ENCODE assay signal across 1 cellular context in the genomic region with DNA sequence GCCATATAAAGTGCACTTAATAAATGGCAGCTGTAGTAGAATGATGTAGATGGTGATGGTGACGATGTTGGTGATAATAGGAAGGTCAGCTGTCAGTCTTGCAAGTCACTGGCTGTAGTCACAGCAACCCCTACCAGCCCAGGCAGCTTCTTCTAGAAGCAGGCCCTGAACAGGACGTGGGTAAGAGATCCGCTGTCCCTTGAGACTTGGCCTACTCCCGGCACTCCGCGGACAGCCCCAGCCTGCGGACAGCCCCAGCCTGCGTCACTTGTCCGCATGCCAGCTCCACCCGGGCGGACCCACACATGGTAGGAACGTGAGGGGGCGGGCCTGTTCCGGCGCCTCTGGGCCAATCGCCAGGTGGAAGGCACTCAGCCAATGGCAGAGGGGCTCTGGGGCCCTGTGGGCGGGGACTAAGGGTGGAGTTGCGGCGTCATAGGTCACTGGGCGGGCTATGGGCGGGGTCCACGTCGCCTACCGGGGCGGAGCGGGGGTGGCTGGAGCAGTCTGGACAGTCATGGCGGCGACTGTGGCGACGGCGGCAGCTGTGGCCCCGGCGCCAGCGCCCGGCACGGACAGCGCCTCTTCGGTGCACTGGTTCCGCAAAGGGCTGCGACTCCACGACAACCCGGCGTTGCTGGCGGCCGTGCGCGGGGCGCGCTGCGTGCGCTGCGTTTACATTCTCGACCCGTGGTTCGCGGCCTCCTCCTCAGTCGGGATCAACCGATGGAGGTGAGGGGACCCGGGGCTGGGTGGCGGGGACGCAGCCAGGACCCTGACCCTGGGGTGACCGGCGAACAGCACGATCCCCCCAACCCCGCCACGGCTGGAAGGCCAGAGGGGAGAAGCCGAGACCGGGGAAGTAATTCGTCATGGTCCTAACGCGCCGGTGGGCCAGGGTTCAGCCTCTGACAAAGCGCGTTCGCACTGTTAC.
TF ChIP-seq lines count a peak whose summit lies in the region.

A gene (plus strand): TSS at position 502 of the 934 bp plus-strand sequence. CDS start 16 bp downstream, at position 518.

TF ChIP-seq in K562, 482 proteins besides CTCF, POLR2A, EP300 and RAD21 (continued from another document and continues in another):
- TF ChIP-seq KLF16 (IDR thresholded peaks at IDR 0.05) (no peak), TGIF2 (CRISPR knock-in tag; IDR thresholded peaks at IDR 0.05) (peak; percentile 57; the same call in 1 of the 2 replicates), CCNT2 (IDR thresholded peaks at IDR 0.05; ENCODE audit: borderline replicate concordance, extremely low read depth, insufficient read length, low read depth, low read length) (peak; percentile 94), MCM2 (IDR thresholded peaks at IDR 0.05; ENCODE audit: low read depth) (no peak), CEBPG (CRISPR knock-in tag; IDR thresholded peaks at IDR 0.05) (peak; percentile 54; the same call in 1 of the 2 replicates), CEBPG (tag; conservative IDR thresholded peaks at IDR 0.05 in 1 of 2, IDR thresholded peaks at IDR 0.05 in 1 of 2) (no peak), ARID1B (IDR thresholded peaks at IDR 0.05) (0 out of 2 replicates have a peak, but pooled peaks have one; percentile 18), TCFL5 (CRISPR knock-in tag; conservative IDR thresholded peaks at IDR 0.05) (no peak), U2AF1 (optimal IDR thresholded peaks at IDR 0.05; ENCODE audit: low read depth, low read length) (peak; percentile 77), BHLHE40 (IDR thresholded peaks at IDR 0.05; ENCODE audit: low read length) (peak; percentile 100), ZNF316 (IDR thresholded peaks at IDR 0.05) (peak; percentile 45), RB1 (IDR thresholded peaks at IDR 0.05; ENCODE audit: low read depth) (peak; percentile 15; the same call in 1 of the 2 replicates), ZNF384 (IDR thresholded peaks at IDR 0.05; ENCODE audit: low read depth, low read length) (no peak), SOX6 (IDR thresholded peaks at IDR 0.05) (peak; percentile 31; the same call in 1 of the 2 replicates), ZNF217 (CRISPR knock-in tag; IDR thresholded peaks at IDR 0.05) (no peak), KAT2B (IDR thresholded peaks at IDR 0.05; ENCODE audit: low read depth, low read length) (no peak), SNIP1 (IDR thresholded peaks at IDR 0.05; ENCODE audit: low read depth) (no peak), TBP (optimal IDR thresholded peaks at IDR 0.05; ENCODE audit: low read depth, low read length) (peak; percentile 94), SMAD3 (CRISPR knock-in tag; conservative IDR thresholded peaks at IDR 0.05) (0 out of 2 replicates have a peak, but pooled peaks have one; percentile 14), SMAD4 (CRISPR knock-in tag; conservative IDR thresholded peaks at IDR 0.05) (peak; percentile 84), SMARCA5 (IDR thresholded peaks at IDR 0.05) (no peak), RBM39 (optimal IDR thresholded peaks at IDR 0.05; ENCODE audit: low read depth, low read length) (no peak), ZNF699 (CRISPR knock-in tag; IDR thresholded peaks at IDR 0.05; ENCODE audit: insufficient replicate concordance) (no peak), ZNF561 (CRISPR knock-in tag; conservative IDR thresholded peaks at IDR 0.05) (no peak), ZNF197 (CRISPR knock-in tag; IDR thresholded peaks at IDR 0.05; ENCODE audit: low read depth) (no peak), XRCC3 (IDR thresholded peaks at IDR 0.05) (no peak), ZNF146 (CRISPR knock-in tag; IDR thresholded peaks at IDR 0.05; ENCODE audit: unreplicated experiment) (no peak)
- TF ChIP-seq, protein P1, sequence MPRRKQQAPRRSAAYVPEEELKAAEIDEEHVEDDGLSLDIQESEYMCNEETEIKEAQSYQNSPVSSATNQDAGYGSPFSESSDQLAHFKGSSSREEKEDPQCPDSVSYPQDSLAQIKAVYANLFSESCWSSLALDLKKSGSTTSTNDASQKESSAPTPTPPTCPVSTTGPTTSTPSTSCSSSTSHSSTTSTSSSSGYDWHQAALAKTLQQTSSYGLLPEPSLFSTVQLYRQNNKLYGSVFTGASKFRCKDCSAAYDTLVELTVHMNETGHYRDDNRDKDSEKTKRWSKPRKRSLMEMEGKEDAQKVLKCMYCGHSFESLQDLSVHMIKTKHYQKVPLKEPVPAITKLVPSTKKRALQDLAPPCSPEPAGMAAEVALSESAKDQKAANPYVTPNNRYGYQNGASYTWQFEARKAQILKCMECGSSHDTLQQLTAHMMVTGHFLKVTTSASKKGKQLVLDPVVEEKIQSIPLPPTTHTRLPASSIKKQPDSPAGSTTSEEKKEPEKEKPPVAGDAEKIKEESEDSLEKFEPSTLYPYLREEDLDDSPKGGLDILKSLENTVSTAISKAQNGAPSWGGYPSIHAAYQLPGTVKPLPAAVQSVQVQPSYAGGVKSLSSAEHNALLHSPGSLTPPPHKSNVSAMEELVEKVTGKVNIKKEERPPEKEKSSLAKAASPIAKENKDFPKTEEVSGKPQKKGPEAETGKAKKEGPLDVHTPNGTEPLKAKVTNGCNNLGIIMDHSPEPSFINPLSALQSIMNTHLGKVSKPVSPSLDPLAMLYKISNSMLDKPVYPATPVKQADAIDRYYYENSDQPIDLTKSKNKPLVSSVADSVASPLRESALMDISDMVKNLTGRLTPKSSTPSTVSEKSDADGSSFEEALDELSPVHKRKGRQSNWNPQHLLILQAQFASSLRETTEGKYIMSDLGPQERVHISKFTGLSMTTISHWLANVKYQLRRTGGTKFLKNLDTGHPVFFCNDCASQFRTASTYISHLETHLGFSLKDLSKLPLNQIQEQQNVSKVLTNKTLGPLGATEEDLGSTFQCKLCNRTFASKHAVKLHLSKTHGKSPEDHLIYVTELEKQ (CRISPR knock-in tag; IDR thresholded peaks at IDR 0.05), result no peak
- TF ChIP-seq, protein P2, sequence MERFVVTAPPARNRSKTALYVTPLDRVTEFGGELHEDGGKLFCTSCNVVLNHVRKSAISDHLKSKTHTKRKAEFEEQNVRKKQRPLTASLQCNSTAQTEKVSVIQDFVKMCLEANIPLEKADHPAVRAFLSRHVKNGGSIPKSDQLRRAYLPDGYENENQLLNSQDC (CRISPR knock-in tag; IDR thresholded peaks at IDR 0.05), result no peak
- TF ChIP-seq, protein P3, sequence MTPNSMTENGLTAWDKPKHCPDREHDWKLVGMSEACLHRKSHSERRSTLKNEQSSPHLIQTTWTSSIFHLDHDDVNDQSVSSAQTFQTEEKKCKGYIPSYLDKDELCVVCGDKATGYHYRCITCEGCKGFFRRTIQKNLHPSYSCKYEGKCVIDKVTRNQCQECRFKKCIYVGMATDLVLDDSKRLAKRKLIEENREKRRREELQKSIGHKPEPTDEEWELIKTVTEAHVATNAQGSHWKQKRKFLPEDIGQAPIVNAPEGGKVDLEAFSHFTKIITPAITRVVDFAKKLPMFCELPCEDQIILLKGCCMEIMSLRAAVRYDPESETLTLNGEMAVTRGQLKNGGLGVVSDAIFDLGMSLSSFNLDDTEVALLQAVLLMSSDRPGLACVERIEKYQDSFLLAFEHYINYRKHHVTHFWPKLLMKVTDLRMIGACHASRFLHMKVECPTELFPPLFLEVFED (CRISPR knock-in tag; conservative IDR thresholded peaks at IDR 0.05), result no peak
- TF ChIP-seq, protein P4, sequence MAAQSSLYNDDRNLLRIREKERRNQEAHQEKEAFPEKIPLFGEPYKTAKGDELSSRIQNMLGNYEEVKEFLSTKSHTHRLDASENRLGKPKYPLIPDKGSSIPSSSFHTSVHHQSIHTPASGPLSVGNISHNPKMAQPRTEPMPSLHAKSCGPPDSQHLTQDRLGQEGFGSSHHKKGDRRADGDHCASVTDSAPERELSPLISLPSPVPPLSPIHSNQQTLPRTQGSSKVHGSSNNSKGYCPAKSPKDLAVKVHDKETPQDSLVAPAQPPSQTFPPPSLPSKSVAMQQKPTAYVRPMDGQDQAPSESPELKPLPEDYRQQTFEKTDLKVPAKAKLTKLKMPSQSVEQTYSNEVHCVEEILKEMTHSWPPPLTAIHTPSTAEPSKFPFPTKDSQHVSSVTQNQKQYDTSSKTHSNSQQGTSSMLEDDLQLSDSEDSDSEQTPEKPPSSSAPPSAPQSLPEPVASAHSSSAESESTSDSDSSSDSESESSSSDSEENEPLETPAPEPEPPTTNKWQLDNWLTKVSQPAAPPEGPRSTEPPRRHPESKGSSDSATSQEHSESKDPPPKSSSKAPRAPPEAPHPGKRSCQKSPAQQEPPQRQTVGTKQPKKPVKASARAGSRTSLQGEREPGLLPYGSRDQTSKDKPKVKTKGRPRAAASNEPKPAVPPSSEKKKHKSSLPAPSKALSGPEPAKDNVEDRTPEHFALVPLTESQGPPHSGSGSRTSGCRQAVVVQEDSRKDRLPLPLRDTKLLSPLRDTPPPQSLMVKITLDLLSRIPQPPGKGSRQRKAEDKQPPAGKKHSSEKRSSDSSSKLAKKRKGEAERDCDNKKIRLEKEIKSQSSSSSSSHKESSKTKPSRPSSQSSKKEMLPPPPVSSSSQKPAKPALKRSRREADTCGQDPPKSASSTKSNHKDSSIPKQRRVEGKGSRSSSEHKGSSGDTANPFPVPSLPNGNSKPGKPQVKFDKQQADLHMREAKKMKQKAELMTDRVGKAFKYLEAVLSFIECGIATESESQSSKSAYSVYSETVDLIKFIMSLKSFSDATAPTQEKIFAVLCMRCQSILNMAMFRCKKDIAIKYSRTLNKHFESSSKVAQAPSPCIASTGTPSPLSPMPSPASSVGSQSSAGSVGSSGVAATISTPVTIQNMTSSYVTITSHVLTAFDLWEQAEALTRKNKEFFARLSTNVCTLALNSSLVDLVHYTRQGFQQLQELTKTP (IDR thresholded peaks at IDR 0.05; ENCODE audit: low read depth in 1 of 2, partially characterized antibody in 2 of 2), result no peak
- TF ChIP-seq, protein P5, sequence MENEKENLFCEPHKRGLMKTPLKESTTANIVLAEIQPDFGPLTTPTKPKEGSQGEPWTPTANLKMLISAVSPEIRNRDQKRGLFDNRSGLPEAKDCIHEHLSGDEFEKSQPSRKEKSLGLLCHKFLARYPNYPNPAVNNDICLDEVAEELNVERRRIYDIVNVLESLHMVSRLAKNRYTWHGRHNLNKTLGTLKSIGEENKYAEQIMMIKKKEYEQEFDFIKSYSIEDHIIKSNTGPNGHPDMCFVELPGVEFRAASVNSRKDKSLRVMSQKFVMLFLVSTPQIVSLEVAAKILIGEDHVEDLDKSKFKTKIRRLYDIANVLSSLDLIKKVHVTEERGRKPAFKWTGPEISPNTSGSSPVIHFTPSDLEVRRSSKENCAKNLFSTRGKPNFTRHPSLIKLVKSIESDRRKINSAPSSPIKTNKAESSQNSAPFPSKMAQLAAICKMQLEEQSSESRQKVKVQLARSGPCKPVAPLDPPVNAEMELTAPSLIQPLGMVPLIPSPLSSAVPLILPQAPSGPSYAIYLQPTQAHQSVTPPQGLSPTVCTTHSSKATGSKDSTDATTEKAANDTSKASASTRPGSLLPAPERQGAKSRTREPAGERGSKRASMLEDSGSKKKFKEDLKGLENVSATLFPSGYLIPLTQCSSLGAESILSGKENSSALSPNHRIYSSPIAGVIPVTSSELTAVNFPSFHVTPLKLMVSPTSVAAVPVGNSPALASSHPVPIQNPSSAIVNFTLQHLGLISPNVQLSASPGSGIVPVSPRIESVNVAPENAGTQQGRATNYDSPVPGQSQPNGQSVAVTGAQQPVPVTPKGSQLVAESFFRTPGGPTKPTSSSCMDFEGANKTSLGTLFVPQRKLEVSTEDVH (IDR thresholded peaks at IDR 0.05; ENCODE audit: low read depth, partially characterized antibody), result no peak
- TF ChIP-seq, protein P6, sequence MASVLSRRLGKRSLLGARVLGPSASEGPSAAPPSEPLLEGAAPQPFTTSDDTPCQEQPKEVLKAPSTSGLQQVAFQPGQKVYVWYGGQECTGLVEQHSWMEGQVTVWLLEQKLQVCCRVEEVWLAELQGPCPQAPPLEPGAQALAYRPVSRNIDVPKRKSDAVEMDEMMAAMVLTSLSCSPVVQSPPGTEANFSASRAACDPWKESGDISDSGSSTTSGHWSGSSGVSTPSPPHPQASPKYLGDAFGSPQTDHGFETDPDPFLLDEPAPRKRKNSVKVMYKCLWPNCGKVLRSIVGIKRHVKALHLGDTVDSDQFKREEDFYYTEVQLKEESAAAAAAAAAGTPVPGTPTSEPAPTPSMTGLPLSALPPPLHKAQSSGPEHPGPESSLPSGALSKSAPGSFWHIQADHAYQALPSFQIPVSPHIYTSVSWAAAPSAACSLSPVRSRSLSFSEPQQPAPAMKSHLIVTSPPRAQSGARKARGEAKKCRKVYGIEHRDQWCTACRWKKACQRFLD (CRISPR knock-in tag; IDR thresholded peaks at IDR 0.05), result no peak
- TF ChIP-seq, protein P7, sequence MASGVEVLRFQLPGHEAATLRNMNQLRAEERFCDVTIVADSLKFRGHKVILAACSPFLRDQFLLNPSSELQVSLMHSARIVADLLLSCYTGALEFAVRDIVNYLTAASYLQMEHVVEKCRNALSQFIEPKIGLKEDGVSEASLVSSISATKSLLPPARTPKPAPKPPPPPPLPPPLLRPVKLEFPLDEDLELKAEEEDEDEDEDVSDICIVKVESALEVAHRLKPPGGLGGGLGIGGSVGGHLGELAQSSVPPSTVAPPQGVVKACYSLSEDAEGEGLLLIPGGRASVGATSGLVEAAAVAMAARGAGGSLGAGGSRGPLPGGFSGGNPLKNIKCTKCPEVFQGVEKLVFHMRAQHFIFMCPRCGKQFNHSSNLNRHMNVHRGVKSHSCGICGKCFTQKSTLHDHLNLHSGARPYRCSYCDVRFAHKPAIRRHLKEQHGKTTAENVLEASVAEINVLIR (CRISPR knock-in tag; IDR thresholded peaks at IDR 0.05), result peak; percentile 56
- TF ChIP-seq, protein P8, sequence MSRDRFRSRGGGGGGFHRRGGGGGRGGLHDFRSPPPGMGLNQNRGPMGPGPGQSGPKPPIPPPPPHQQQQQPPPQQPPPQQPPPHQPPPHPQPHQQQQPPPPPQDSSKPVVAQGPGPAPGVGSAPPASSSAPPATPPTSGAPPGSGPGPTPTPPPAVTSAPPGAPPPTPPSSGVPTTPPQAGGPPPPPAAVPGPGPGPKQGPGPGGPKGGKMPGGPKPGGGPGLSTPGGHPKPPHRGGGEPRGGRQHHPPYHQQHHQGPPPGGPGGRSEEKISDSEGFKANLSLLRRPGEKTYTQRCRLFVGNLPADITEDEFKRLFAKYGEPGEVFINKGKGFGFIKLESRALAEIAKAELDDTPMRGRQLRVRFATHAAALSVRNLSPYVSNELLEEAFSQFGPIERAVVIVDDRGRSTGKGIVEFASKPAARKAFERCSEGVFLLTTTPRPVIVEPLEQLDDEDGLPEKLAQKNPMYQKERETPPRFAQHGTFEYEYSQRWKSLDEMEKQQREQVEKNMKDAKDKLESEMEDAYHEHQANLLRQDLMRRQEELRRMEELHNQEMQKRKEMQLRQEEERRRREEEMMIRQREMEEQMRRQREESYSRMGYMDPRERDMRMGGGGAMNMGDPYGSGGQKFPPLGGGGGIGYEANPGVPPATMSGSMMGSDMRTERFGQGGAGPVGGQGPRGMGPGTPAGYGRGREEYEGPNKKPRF (IDR thresholded peaks at IDR 0.05; ENCODE audit: low read depth, low read length), result no peak
- TF ChIP-seq, protein P9, sequence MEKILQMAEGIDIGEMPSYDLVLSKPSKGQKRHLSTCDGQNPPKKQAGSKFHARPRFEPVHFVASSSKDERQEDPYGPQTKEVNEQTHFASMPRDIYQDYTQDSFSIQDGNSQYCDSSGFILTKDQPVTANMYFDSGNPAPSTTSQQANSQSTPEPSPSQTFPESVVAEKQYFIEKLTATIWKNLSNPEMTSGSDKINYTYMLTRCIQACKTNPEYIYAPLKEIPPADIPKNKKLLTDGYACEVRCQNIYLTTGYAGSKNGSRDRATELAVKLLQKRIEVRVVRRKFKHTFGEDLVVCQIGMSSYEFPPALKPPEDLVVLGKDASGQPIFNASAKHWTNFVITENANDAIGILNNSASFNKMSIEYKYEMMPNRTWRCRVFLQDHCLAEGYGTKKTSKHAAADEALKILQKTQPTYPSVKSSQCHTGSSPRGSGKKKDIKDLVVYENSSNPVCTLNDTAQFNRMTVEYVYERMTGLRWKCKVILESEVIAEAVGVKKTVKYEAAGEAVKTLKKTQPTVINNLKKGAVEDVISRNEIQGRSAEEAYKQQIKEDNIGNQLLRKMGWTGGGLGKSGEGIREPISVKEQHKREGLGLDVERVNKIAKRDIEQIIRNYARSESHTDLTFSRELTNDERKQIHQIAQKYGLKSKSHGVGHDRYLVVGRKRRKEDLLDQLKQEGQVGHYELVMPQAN (IDR thresholded peaks at IDR 0.05; ENCODE audit: borderline replicate concordance), result peak; percentile 47
